8 cellular contexts compared by ENCODE assay signal in genomic region chr19:48624791-48625723, GRCh38. TPM values are rescaled to one million over a fixed set of nuclear protein-coding genes. Genes with fewer than 3 reads are reported as not detected.
DNase-seq lines count a peak whose midpoint lies in the region; ATAC-seq and TF ChIP-seq lines count a peak whose summit lies in the region.

No MANE protein-coding gene starts in this region.

- TF ChIP-seq POLR2A in heart left ventricle (IDR thresholded peaks at IDR 0.05), result no peak

- peaks cover 0 to 28% (median 16%) of the 10 kb centered on the region in 9 donors for H3K36me3 ChIP-seq in heart left ventricle
- peaks cover 0 to 18% of the 10 kb centered on the region in 2 donors for H3K36me3 ChIP-seq in lung (ENCODE audit: control insufficient read depth in 2 of 2, insufficient read depth in 2 of 2, low read length in 2 of 2)
- H3K36me3 ChIP-seq in upper lobe of right lung, result peaks cover 3% of the 10 kb centered on the region

- WGBS in heart left ventricle, 4 donors, result 52 to 58% (median 54%) methylated on average over 24 of the region's 24 CpGs
- 65 to 81% methylated on average over 24 of the region's 24 CpGs for WGBS in lung, 2 donors

- H3K27ac ChIP-seq in heart left ventricle (peak overlapping the region in 6 of 12 donors; percentile 14 to 83 (median 68)), lung (ENCODE audit: low read depth in 1 of 2, low read length in 1 of 2) (peak overlapping the region; percentile 47 to 83), upper lobe of right lung (peak overlapping the region; percentile 80)

- H3K4me3 ChIP-seq in heart left ventricle (peak overlapping the region in 9 of 12 donors; percentile 44 to 64 (median 56)), astrocyte of the cerebellum (ENCODE audit: low read depth, low read length) (peak overlapping the region; percentile 58), lung (no peak overlapping the region), upper lobe of right lung (peak overlapping the region; percentile 48)

- in situ Hi-C loops in astrocyte of the cerebellum (cut with HindIII; ENCODE audit: low sequenced_read_pairs), result no loop called here

- H3K4me1 ChIP-seq in heart left ventricle, result peaks cover 0 to 51% (median 26%) of the 10 kb centered on the region in 12 donors
- peaks cover 7 to 9% of the 10 kb centered on the region in 2 donors for H3K4me1 ChIP-seq in lung (ENCODE audit: control insufficient read depth in 2 of 2, insufficient read depth in 2 of 2, low read length in 2 of 2)
- H3K4me1 ChIP-seq in upper lobe of right lung, result peaks cover 17% of the 10 kb centered on the region

- H3K27me3 ChIP-seq in heart left ventricle (no peaks in the 10 kb centered on the region), lung (ENCODE audit: control insufficient read depth, insufficient read depth) (no peaks in the 10 kb centered on the region), upper lobe of right lung (no peaks in the 10 kb centered on the region)

- no peak for TF ChIP-seq CTCF in heart left ventricle (IDR thresholded peaks at IDR 0.05)
- no peak for TF ChIP-seq CTCF in astrocyte of the cerebellum (IDR thresholded peaks at IDR 0.05; ENCODE audit: low read depth, low read length, missing control alignments)
- TF ChIP-seq CTCF in lung (IDR thresholded peaks at IDR 0.05; ENCODE audit: control extremely low read depth, extremely low read depth), result no peak
- TF ChIP-seq CTCF in upper lobe of right lung (IDR thresholded peaks at IDR 0.05), result no peak

- ATAC-seq in heart left ventricle (no peak), Right ventricle myocardium superior (ENCODE audit: poor library complexity) (no peak), lung (ENCODE audit: insufficient read depth, low FRiP score) (no peak), upper lobe of right lung (no peak), HG03460 (IDR thresholded peaks at IDR 0.05; ENCODE audit: unreplicated experiment) (no peak)

- no peaks in the 10 kb centered on the region for H3K9me3 ChIP-seq in heart left ventricle
- no peaks in the 10 kb centered on the region for H3K9me3 ChIP-seq in lung (ENCODE audit: control insufficient read depth in 2 of 2, insufficient read depth in 1 of 2, low read length in 1 of 2)
- H3K9me3 ChIP-seq in upper lobe of right lung, result no peaks in the 10 kb centered on the region

- peak in 1 of 5 donors; percentile 39 for DNase-seq in heart left ventricle
- no peak for DNase-seq in Right ventricle myocardium superior
- no peak for DNase-seq in astrocyte of the cerebellum (ENCODE audit: low read depth)
- no peak for DNase-seq in lung (ENCODE audit: low spot score)
- no peak for DNase-seq in upper lobe of right lung
- no peak for DNase-seq in medulla oblongata (ENCODE audit: extremely low spot score)
- no peak for DNase-seq in NCI-H2081 (lab: John Stamatoyannopoulos, UW)

- intact Hi-C loops in heart left ventricle (cut with DNase I) (loop anchor here in 2 of 10 donors (5.0 to 10.0 kb wide), 2 partner anchors 878 to 1020 kb away; partner anchors contain the start of genes NOP53 (in 1 of the 2), RRAS (in 1 of the 2) and SCAF1 (in 1 of the 2)), Right ventricle myocardium superior (cut with DNase I) (no loop called here), upper lobe of right lung (cut with DNase I) (no loop called here)

RNA-seq across cellular contexts. Expression of gene SPHK2, which starts 5.8 kb away (rescaled TPM):
- total RNA-seq in heart left ventricle (10 to 100 TPM in 2 of 9 donors, 1 to 10 TPM in 7; 5.6 to 13.1 (median 8.6) TPM), Right ventricle myocardium superior (7.6 TPM), lung (10 to 100 TPM; 10.3 to 35.3 TPM), upper lobe of right lung (23.3 TPM)
- polyA plus RNA-seq in heart left ventricle (10 to 100 TPM; 10.3 to 11.0 TPM), lung (10 to 100 TPM; 18.3 to 19.8 TPM)

RNA-seq across cellular contexts. Expression of gene RPL18, which starts 6.1 kb away (rescaled TPM):
- total RNA-seq in heart left ventricle, result 100 to 1,000 TPM; 470 to 877 (median 692) TPM
- 1,000 to 10,000 TPM; 1,040 to 1,773 TPM for polyA plus RNA-seq in heart left ventricle
- total RNA-seq in Right ventricle myocardium superior, result 526 TPM
- 1,000 to 10,000 TPM; 1,019 to 1,119 TPM for total RNA-seq in lung
- 1,000 to 10,000 TPM; 1,696 to 3,542 TPM for polyA plus RNA-seq in lung
- 1,025 TPM for total RNA-seq in upper lobe of right lung

RNA-seq across cellular contexts. Expression of gene FAM83E, which starts 10.2 kb away (rescaled TPM):
- total RNA-seq in heart left ventricle (not detected), Right ventricle myocardium superior (not detected), lung (10 to 100 TPM; 22.2 to 41.1 TPM), upper lobe of right lung (31.1 TPM)
- polyA plus RNA-seq in heart left ventricle (under 1 TPM in 1 of 2 donors, not detected in 1; 0.14 TPM), lung (10 to 100 TPM; 32.3 to 43.8 TPM)

RNA-seq across cellular contexts. Expression of gene DBP, which starts 12.1 kb away (rescaled TPM):
- total RNA-seq in heart left ventricle, result 10 to 100 TPM in 5 of 9 donors, 1 to 10 TPM in 4; 1.4 to 34.2 (median 12.5) TPM
- 10 to 100 TPM in 1 of 2 donors, 1 to 10 TPM in 1; 3.9 to 11.6 TPM for polyA plus RNA-seq in heart left ventricle
- total RNA-seq in Right ventricle myocardium superior, result 14.5 TPM
- 10 to 100 TPM in 1 of 2 donors, 1 to 10 TPM in 1; 9.4 to 10.3 TPM for total RNA-seq in lung
- polyA plus RNA-seq in lung, result 10 to 100 TPM in 1 of 2 donors, 1 to 10 TPM in 1; 6.8 to 16.8 TPM
- total RNA-seq in upper lobe of right lung, result 17.7 TPM

RNA-seq across cellular contexts. Expression of gene SPACA4, which starts 18.5 kb away (rescaled TPM):
- total RNA-seq in heart left ventricle (not detected), Right ventricle myocardium superior (not detected), lung (not detected), upper lobe of right lung (0.98 TPM)
- polyA plus RNA-seq in heart left ventricle (not detected), lung (under 1 TPM; 0.03 to 0.16 TPM)

Comparison
In these comparisons a context has a peak if more than half of its experiments do, and no peak if none do; other contexts are left out.
1. RNA of gene FAM83E, which starts 10.2 kb away (total RNA-seq): 22.2 to 41.1 TPM in lung and 31.1 TPM in upper lobe of right lung (single experiment); not detected in heart left ventricle and not detected in Right ventricle myocardium superior (single experiment); every median in the first group is over 10 times any median in the second.